Comparison of ENCODE assay signal across 1 cellular context in the genomic region with DNA sequence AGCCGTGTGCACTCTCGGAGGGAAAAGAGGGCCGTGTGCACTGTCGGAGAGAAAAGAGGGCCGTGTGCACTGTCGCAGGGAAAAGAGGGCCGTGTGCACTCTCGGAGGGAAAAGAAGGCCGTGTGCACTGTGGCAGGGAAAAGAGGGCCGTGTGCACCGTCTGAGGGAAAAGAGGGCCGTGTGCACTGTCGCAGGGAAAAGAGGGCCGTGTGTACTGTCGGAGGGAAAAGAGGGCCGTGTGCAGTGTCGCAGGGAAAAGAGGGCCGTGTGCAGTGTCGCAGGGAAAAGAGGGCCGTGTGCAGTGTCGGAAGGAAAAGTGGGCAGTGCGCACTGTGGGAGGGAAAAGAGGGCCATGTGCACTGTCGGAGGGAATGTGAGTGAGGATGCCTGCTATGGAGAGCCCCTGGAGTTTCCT.
A peak's percentile ranks its signal among the peaks of the same experiment; 100 is the strongest.
TF ChIP-seq lines count a peak whose summit lies in the region.

No MANE protein-coding gene starts in this region.

TF ChIP-seq in HepG2, 621 proteins besides CTCF, POLR2A, EP300 and RAD21 (continued from another document):
- TF ChIP-seq, protein P1, sequence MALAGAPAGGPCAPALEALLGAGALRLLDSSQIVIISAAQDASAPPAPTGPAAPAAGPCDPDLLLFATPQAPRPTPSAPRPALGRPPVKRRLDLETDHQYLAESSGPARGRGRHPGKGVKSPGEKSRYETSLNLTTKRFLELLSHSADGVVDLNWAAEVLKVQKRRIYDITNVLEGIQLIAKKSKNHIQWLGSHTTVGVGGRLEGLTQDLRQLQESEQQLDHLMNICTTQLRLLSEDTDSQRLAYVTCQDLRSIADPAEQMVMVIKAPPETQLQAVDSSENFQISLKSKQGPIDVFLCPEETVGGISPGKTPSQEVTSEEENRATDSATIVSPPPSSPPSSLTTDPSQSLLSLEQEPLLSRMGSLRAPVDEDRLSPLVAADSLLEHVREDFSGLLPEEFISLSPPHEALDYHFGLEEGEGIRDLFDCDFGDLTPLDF (CRISPR knock-in tag; IDR thresholded peaks at IDR 0.05), result no peak
- TF ChIP-seq ZMYM3 (CRISPR knock-in tag; IDR thresholded peaks at IDR 0.05) (0 out of 2 replicates have a peak, but pooled peaks have one; percentile 15), ZNF766 (CRISPR knock-in tag; IDR thresholded peaks at IDR 0.05; ENCODE audit: borderline replicate concordance) (no peak)
